ENCODE assay signal across 19 cellular contexts in genomic region chr9:135588371-135588770, GRCh38. TPM values are rescaled to one million over a fixed set of nuclear protein-coding genes. Genes with fewer than 3 reads are reported as not detected.
DNase-seq lines count a peak whose midpoint lies in the region; ATAC-seq and TF ChIP-seq lines count a peak whose summit lies in the region.
"Had no signal": no experiment of that assay in that cellular context is flagged by ENCODE, and none has a peak within 500 bp of the region (broad histone marks: within the 10 kb centered on the region; RNA-seq: fewer than 3 reads in every experiment).

No MANE protein-coding gene starts in this region.

- no peaks in the 10 kb centered on the region for H3F3A ChIP-seq in SK-N-SH (replicated peaks; ENCODE audit: insufficient read depth)

- H3K9me3 Mint-ChIP-seq in natural killer cell treated with Interleukin-12 subunit alpha and Interleukin-12 subunit beta and Interleukin-15 and Interleukin-18, amount 100 ng/mL, for 72 hours: no peaks in the 10 kb centered on the region
- H3K9me3 Mint-ChIP-seq in natural killer cell: no peaks in the 10 kb centered on the region
- H3K9me3 Mint-ChIP-seq in activated T-helper 17 cell treated with anti-CD3 and anti-CD28 coated beads, Interleukin-2, amount 50 U/mL, for 72 hours: no peaks in the 10 kb centered on the region
- H3K9me3 Mint-ChIP-seq: CD8-positive, alpha-beta T cell had no signal

- H3K79me2 ChIP-seq in hepatocyte (no peaks in the 10 kb centered on the region), SK-N-SH (ENCODE audit: insufficient read depth) (no peaks in the 10 kb centered on the region)

- no peaks in the 10 kb centered on the region for H3K4me1 Mint-ChIP-seq in natural killer cell treated with Interleukin-12 subunit alpha and Interleukin-12 subunit beta and Interleukin-15 and Interleukin-18, amount 100 ng/mL, for 72 hours (ENCODE audit: low read depth in 2 of 2)
- no peaks in the 10 kb centered on the region for H3K4me1 Mint-ChIP-seq in natural killer cell
- no peaks in the 10 kb centered on the region for H3K4me1 Mint-ChIP-seq in activated T-helper 17 cell treated with anti-CD3 and anti-CD28 coated beads, Interleukin-2, amount 50 U/mL, for 72 hours

- no peak overlapping the region for H2AFZ ChIP-seq in hepatocyte
- no peak overlapping the region for H2AFZ ChIP-seq in SK-N-SH (ENCODE audit: low read depth)

- H3K4me3 ChIP-seq in hepatocyte (no peak overlapping the region), spleen (no peak overlapping the region), SK-N-SH (ENCODE audit: low read depth in 2 of 2, low read length in 1 of 2) (no peak overlapping the region)
- H3K4me3 ChIP-seq: BLaER1 treated with 17β-estradiol and CSF1 and Interleukin-3, amounts not matched to agents 10 nM and 100 nM had no signal

- over 99% methylated on average over 8 of the region's 9 CpGs for WGBS in hepatocyte (ENCODE audit: low lambda C conversion rate, missing lambda C conversion rate)
- WGBS in spleen, 5 donors: 71 to 96% (median 93%) methylated on average over 1 to 9 of the region's 9 CpGs
- 58% methylated on average over 8 of the region's 9 CpGs for WGBS in SK-N-SH (ENCODE audit: low lambda C conversion rate)

- H4K20me1 ChIP-seq in hepatocyte (ENCODE audit: insufficient read depth, poor library complexity, severe bottlenecking): no peaks in the 10 kb centered on the region
- no peaks in the 10 kb centered on the region for H4K20me1 ChIP-seq in SK-N-SH (ENCODE audit: insufficient read depth)
- H4K20me1 ChIP-seq: BLaER1 treated with 17β-estradiol and CSF1 and Interleukin-3, amounts not matched to agents 10 nM and 100 nM had no signal

- H3K9ac ChIP-seq in SK-N-SH: no peak overlapping the region
- H3K9ac ChIP-seq: BLaER1 treated with 17β-estradiol and CSF1 and Interleukin-3, amounts not matched to agents 10 nM and 100 nM had no signal

- no peaks in the 10 kb centered on the region for H3K36me3 Mint-ChIP-seq in natural killer cell treated with Interleukin-12 subunit alpha and Interleukin-12 subunit beta and Interleukin-15 and Interleukin-18, amount 100 ng/mL, for 72 hours
- H3K36me3 Mint-ChIP-seq in natural killer cell: no peaks in the 10 kb centered on the region
- no peaks in the 10 kb centered on the region for H3K36me3 Mint-ChIP-seq in activated T-helper 17 cell treated with anti-CD3 and anti-CD28 coated beads, Interleukin-2, amount 50 U/mL, for 72 hours (ENCODE audit: low read depth)
- H3K36me3 Mint-ChIP-seq: CD8-positive, alpha-beta T cell had no signal

- no peaks in the 10 kb centered on the region for H3K9me3 ChIP-seq in hepatocyte (ENCODE audit: low read depth)
- H3K9me3 ChIP-seq in spleen: no peaks in the 10 kb centered on the region
- H3K9me3 ChIP-seq in SK-N-SH: no peaks in the 10 kb centered on the region
- H3K9me3 ChIP-seq: BLaER1 treated with 17β-estradiol and CSF1 and Interleukin-3, amounts not matched to agents 10 nM and 100 nM had no signal

- H3K9me2 ChIP-seq in hepatocyte (replicated peaks; ENCODE audit: insufficient read depth): no peaks in the 10 kb centered on the region
- H3K9me2 ChIP-seq in SK-N-SH: no peaks in the 10 kb centered on the region

- no peak for TF ChIP-seq CTCF in natural killer cell (IDR thresholded peaks at IDR 0.05)
- TF ChIP-seq CTCF in hepatocyte (IDR thresholded peaks at IDR 0.05; ENCODE audit: poor library complexity): no peak
- no peak for TF ChIP-seq CTCF in spleen (IDR thresholded peaks at IDR 0.05 in 8 of 11, conservative IDR thresholded peaks at IDR 0.05 in 3 of 11)
- no peak for TF ChIP-seq CTCF in SK-N-SH (IDR thresholded peaks at IDR 0.05)

- intact Hi-C loops in natural killer cell (cut with micrococcal nuclease): no loop called here
- intact Hi-C loops in spleen (cut with DNase I; ENCODE audit: low total_unique reads): no loop called here

- no peak overlapping the region for H3K27ac Mint-ChIP-seq in natural killer cell treated with Interleukin-12 subunit alpha and Interleukin-12 subunit beta and Interleukin-15 and Interleukin-18, amount 100 ng/mL, for 72 hours
- H3K27ac Mint-ChIP-seq in natural killer cell: no peak overlapping the region
- H3K27ac Mint-ChIP-seq in activated T-helper 17 cell treated with anti-CD3 and anti-CD28 coated beads, Interleukin-2, amount 50 U/mL, for 72 hours: no peak overlapping the region
- H3K27ac Mint-ChIP-seq: CD8-positive, alpha-beta T cell; HFFc6 had no signal

- no peak for ATAC-seq in natural killer cell treated with Interleukin-12 subunit alpha and Interleukin-12 subunit beta and Interleukin-15 and Interleukin-18, amount 100 ng/mL, for 72 hours
- ATAC-seq in natural killer cell: no peak
- ATAC-seq in activated T-helper 17 cell treated with anti-CD3 and anti-CD28 coated beads, Interleukin-2, amount 50 U/mL, for 72 hours (replicated peaks): no peak
- ATAC-seq: CD8-positive, alpha-beta T cell; Panc1 had no signal

- H3K27ac ChIP-seq in hepatocyte: no peak overlapping the region
- H3K27ac ChIP-seq in spleen: no peak overlapping the region
- no peak overlapping the region for H3K27ac ChIP-seq in SK-N-SH (ENCODE audit: low read depth in 2 of 2, low read length in 1 of 2)
- H3K27ac ChIP-seq: BLaER1 treated with 17β-estradiol and CSF1 and Interleukin-3, amounts not matched to agents 10 nM and 100 nM had no signal

- CTCF ChIA-PET in SK-N-SH (lab: Yijun Ruan, JAX): no interaction called here

- no peak for TF ChIP-seq RAD21 in SK-N-SH (IDR thresholded peaks at IDR 0.05; ENCODE audit: low read length)

- POLR2A ChIA-PET in SK-N-SH (lab: Yijun Ruan, JAX): no interaction called here

- H3K27me3 Mint-ChIP-seq in natural killer cell treated with Interleukin-12 subunit alpha and Interleukin-12 subunit beta and Interleukin-15 and Interleukin-18, amount 100 ng/mL, for 72 hours: peaks cover 4% of the 10 kb centered on the region in 2 donors
- peaks cover 2 to 11% of the 10 kb centered on the region in 2 donors for H3K27me3 Mint-ChIP-seq in natural killer cell (ENCODE audit: low read depth in 2 of 2)
- peaks cover 14% of the 10 kb centered on the region for H3K27me3 Mint-ChIP-seq in activated T-helper 17 cell treated with anti-CD3 and anti-CD28 coated beads, Interleukin-2, amount 50 U/mL, for 72 hours

- DNase-seq in natural killer cell treated with Interleukin-12 subunit alpha and Interleukin-12 subunit beta and Interleukin-15 and Interleukin-18, amount 100 ng/mL, for 72 hours (ENCODE audit: low spot score): peak; percentile 51
- DNase-seq in natural killer cell: no peak
- DNase-seq in hepatocyte (ENCODE audit: low spot score): peak; percentile 3
- peak; percentile 39 for DNase-seq in spleen
- DNase-seq in SK-N-SH: no peak
- no peak for DNase-seq in hypothalamus (lab: John Stamatoyannopoulos, UW)
- DNase-seq: CD8-positive, alpha-beta T cell; DMS53; EL; HFFc6; KG1; NCI-H1105 treated with DMSO at 0.1 percent for 48 hours; NCI-H1694 had no signal

- H3K27me3 ChIP-seq in hepatocyte: no peaks in the 10 kb centered on the region
- peaks cover 0 to 69% (median 4%) of the 10 kb centered on the region in 7 donors for H3K27me3 ChIP-seq in spleen (replicated peaks in 1 of 7)
- no peaks in the 10 kb centered on the region for H3K27me3 ChIP-seq in SK-N-SH (ENCODE audit: insufficient read depth)
- H3K27me3 ChIP-seq: BLaER1 treated with 17β-estradiol and CSF1 and Interleukin-3, amounts not matched to agents 10 nM and 100 nM had no signal

- no peak overlapping the region for H3K4me3 Mint-ChIP-seq in natural killer cell treated with Interleukin-12 subunit alpha and Interleukin-12 subunit beta and Interleukin-15 and Interleukin-18, amount 100 ng/mL, for 72 hours
- H3K4me3 Mint-ChIP-seq in natural killer cell: no peak overlapping the region
- no peak overlapping the region for H3K4me3 Mint-ChIP-seq in activated T-helper 17 cell treated with anti-CD3 and anti-CD28 coated beads, Interleukin-2, amount 50 U/mL, for 72 hours
- H3K4me3 Mint-ChIP-seq: CD8-positive, alpha-beta T cell; HFFc6 had no signal

- H3K36me3 ChIP-seq in hepatocyte (replicated peaks; ENCODE audit: insufficient read depth, low read depth): no peaks in the 10 kb centered on the region
- H3K36me3 ChIP-seq in spleen: no peaks in the 10 kb centered on the region
- H3K36me3 ChIP-seq in SK-N-SH (replicated peaks in 1 of 2; ENCODE audit: control insufficient read depth in 1 of 2, insufficient read depth in 2 of 2, low read length in 1 of 2): no peaks in the 10 kb centered on the region
- H3K36me3 ChIP-seq: BLaER1 treated with 17β-estradiol and CSF1 and Interleukin-3, amounts not matched to agents 10 nM and 100 nM had no signal

- no peaks in the 10 kb centered on the region for H3K4me1 ChIP-seq in hepatocyte (ENCODE audit: insufficient read depth)
- peaks cover 0 to 6% (median 0%) of the 10 kb centered on the region in 6 donors for H3K4me1 ChIP-seq in spleen
- peaks cover 0 to 4% of the 10 kb centered on the region in 2 experiments; a peak in 1 of 4 replicates for H3K4me1 ChIP-seq in SK-N-SH (ENCODE audit: control insufficient read depth in 1 of 2, insufficient read depth in 2 of 2, low read depth in 1 of 2, low read length in 1 of 2)

- H3K4me2 ChIP-seq in hepatocyte (no peak overlapping the region), SK-N-SH (no peak overlapping the region)

- TF ChIP-seq POLR2A in spleen (IDR thresholded peaks at IDR 0.05): no peak

- TF ChIP-seq EP300 in SK-N-SH (IDR thresholded peaks at IDR 0.05; ENCODE audit: borderline replicate concordance in 1 of 2, low read depth in 1 of 2, low read length in 1 of 2): no peak

RNA-seq across cellular contexts. Expression of gene PAEP, which starts 26.8 kb away (rescaled TPM):
- total RNA-seq in natural killer cell treated with Interleukin-12 subunit alpha and Interleukin-12 subunit beta and Interleukin-15 and Interleukin-18, amount 100 ng/mL, for 72 hours: not detected
- total RNA-seq in natural killer cell (not detected), hepatocyte (not detected in 2 replicates), spleen (not detected)
- polyA plus RNA-seq in hepatocyte (1.8 TPM in 1 of 2 replicates, not detected in the other), spleen (not detected), SK-N-SH (2012; rRNA removed) (0.08 TPM in 1 of 2 replicates, not detected in the other)
- not detected in 2 replicates for polyA plus RNA-seq in SK-N-SH (2012; cell fraction: cytosol; rRNA removed)
- 0.06 TPM in 1 of 2 replicates, not detected in the other for polyA plus RNA-seq in SK-N-SH (2012; cell fraction: nucleus; rRNA removed)
- not detected for total RNA-seq in activated T-helper 17 cell treated with anti-CD3 and anti-CD28 coated beads, Interleukin-2, amount 50 U/mL, for 72 hours
- total RNA-seq: A673; CD8-positive, alpha-beta T cell; HFFc6; HT-29 had no signal

RNA-seq across cellular contexts. Expression of gene OBP2A, which starts 42.4 kb away (rescaled TPM):
- not detected for total RNA-seq in natural killer cell treated with Interleukin-12 subunit alpha and Interleukin-12 subunit beta and Interleukin-15 and Interleukin-18, amount 100 ng/mL, for 72 hours
- total RNA-seq in natural killer cell: not detected
- total RNA-seq in hepatocyte: not detected in 2 replicates
- not detected in 2 replicates for polyA plus RNA-seq in hepatocyte
- under 1 TPM in 1 of 7 donors, not detected in 6; 0.40 TPM for total RNA-seq in spleen
- not detected for polyA plus RNA-seq in spleen
- polyA plus RNA-seq in SK-N-SH (2012; rRNA removed): not detected in 2 replicates
- not detected in 2 replicates for polyA plus RNA-seq in SK-N-SH (2012; cell fraction: cytosol; rRNA removed)
- not detected in 2 replicates for polyA plus RNA-seq in SK-N-SH (2012; cell fraction: nucleus; rRNA removed)
- not detected for total RNA-seq in activated T-helper 17 cell treated with anti-CD3 and anti-CD28 coated beads, Interleukin-2, amount 50 U/mL, for 72 hours
- total RNA-seq: A673; CD8-positive, alpha-beta T cell; HFFc6; HT-29; NCI-H460 had no signal

RNA-seq across cellular contexts. Expression of gene GLT6D1, which starts 51.0 kb away (rescaled TPM):
- total RNA-seq in natural killer cell treated with Interleukin-12 subunit alpha and Interleukin-12 subunit beta and Interleukin-15 and Interleukin-18, amount 100 ng/mL, for 72 hours: not detected
- not detected for total RNA-seq in natural killer cell
- total RNA-seq in hepatocyte: 0.20 TPM in 2 replicates
- polyA plus RNA-seq in hepatocyte: not detected in 2 replicates
- total RNA-seq in spleen: not detected
- not detected for polyA plus RNA-seq in spleen
- polyA plus RNA-seq in SK-N-SH (2012; rRNA removed): not detected in 2 replicates
- not detected in 2 replicates for polyA plus RNA-seq in SK-N-SH (2012; cell fraction: cytosol; rRNA removed)
- polyA plus RNA-seq in SK-N-SH (2012; cell fraction: nucleus; rRNA removed): not detected in 2 replicates
- not detected for total RNA-seq in activated T-helper 17 cell treated with anti-CD3 and anti-CD28 coated beads, Interleukin-2, amount 50 U/mL, for 72 hours
- total RNA-seq: A673; CD8-positive, alpha-beta T cell; HFFc6; HT-29; NCI-H460 had no signal

Comparison
In these comparisons a context has a peak if more than half of its experiments do, and no peak if none do; other contexts are left out.
1. DNase-seq: peak in natural killer cell treated with Interleukin-12 subunit alpha and Interleukin-12 subunit beta and Interleukin-15 and Interleukin-18, amount 100 ng/mL, for 72 hours (single experiment), hepatocyte (single experiment) and spleen (single experiment); none in natural killer cell (single experiment), SK-N-SH (single experiment) and hypothalamus (0 of 51).